9 cellular contexts compared by ENCODE assay signal in the genomic region with DNA sequence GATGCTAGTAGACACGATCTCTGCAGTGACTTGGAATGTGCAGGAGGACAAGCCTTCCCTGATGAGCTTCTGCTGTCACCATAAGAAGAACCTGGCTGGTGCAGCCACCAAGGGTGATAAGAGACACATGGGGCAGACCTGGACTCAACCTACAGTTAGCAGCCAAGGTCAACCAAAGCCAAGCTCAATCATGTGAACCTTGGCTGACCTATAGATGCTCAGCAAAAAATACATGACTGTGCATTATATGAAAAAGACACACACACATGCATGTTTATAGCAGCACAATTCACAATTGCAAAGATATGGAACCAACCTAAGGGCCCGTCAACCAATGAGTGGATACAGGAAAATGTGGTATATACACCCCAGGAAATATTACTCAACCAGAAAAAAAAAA.
"Had no signal": no experiment of that assay in that cellular context is flagged by ENCODE, and none has a peak within 500 bp of the region (broad histone marks: within the 10 kb centered on the region; RNA-seq: fewer than 3 reads in every experiment).

No MANE protein-coding gene starts in this region.

- H3K27ac ChIP-seq: GM23248, HL-60 had no signal

- H3K36me3 Mint-ChIP-seq: IgD-negative memory B cell had no signal

- H3K36me3 ChIP-seq: HAP-1 had no signal

- H3K9me3 ChIP-seq: HAP-1 had no signal

- DNase-seq: GM23248, GOT3, H7, HFFc6, KG1 had no signal

- H3K27ac Mint-ChIP-seq: HFFc6, IgD-negative memory B cell had no signal

- H3K9ac ChIP-seq: GM23248 had no signal

- H3K4me3 Mint-ChIP-seq: HFFc6, IgD-negative memory B cell had no signal

- H3K4me3 ChIP-seq: GM23248, HAP-1 had no signal

- H3K9me3 Mint-ChIP-seq: HFFc6 had no signal

- ATAC-seq: HCT116 had no signal

- H2AFZ ChIP-seq: GM23248 had no signal
